ENCODE assay signal across 2 cellular contexts in the genomic region with DNA sequence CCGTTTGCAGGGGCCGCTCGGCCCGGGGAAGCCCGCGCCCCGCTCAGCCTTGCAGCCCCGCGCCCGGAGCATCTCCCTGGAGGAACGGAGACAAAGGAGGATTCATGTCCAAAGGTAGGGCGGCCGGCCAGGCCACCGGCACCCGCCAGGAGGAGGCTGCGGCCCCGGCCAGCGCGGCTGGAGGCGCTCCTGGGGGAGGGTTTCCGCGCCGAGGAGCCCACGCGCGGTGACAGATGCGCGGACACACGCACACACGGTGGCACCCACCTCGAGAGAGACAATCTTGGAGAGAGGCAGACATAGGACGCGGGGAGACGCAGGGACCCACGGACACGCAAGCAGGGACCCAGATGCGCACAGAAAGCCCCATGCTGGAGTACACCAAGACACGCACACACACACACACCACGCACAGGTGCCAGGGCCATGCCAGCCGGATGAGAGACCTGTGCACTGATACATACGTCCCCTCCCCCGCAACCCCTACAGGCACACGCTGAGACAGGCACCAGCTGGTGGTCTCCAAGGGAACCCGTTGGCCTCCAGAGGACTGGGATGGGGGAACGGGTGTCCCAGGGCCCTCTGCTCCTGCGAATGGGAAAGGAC.
TF ChIP-seq lines count a peak whose summit lies in the region.

No MANE protein-coding gene starts in this region.

TF ChIP-seq in SK-N-SH, 30 proteins besides CTCF, POLR2A, EP300 and RAD21:
- no peak for TF ChIP-seq GABPA (IDR thresholded peaks at IDR 0.05; ENCODE audit: low read depth)
- TF ChIP-seq MEF2A (IDR thresholded peaks at IDR 0.05; ENCODE audit: borderline replicate concordance, low read depth) = no peak
- no peak for TF ChIP-seq NFIC (IDR thresholded peaks at IDR 0.05; ENCODE audit: borderline replicate concordance)
- TF ChIP-seq, protein P1, sequence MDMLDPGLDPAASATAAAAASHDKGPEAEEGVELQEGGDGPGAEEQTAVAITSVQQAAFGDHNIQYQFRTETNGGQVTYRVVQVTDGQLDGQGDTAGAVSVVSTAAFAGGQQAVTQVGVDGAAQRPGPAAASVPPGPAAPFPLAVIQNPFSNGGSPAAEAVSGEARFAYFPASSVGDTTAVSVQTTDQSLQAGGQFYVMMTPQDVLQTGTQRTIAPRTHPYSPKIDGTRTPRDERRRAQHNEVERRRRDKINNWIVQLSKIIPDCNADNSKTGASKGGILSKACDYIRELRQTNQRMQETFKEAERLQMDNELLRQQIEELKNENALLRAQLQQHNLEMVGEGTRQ (IDR thresholded peaks at IDR 0.05; ENCODE audit: borderline replicate concordance, low read depth, low read length) = no peak
- TF ChIP-seq, protein P2, sequence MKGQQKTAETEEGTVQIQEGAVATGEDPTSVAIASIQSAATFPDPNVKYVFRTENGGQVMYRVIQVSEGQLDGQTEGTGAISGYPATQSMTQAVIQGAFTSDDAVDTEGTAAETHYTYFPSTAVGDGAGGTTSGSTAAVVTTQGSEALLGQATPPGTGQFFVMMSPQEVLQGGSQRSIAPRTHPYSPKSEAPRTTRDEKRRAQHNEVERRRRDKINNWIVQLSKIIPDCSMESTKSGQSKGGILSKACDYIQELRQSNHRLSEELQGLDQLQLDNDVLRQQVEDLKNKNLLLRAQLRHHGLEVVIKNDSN (IDR thresholded peaks at IDR 0.05; ENCODE audit: borderline replicate concordance, low read depth) = no peak
- TF ChIP-seq FOXJ3 (CRISPR knock-in tag; IDR thresholded peaks at IDR 0.05) = no peak
- TF ChIP-seq CHD2 (IDR thresholded peaks at IDR 0.05; ENCODE audit: low read length, partially characterized antibody) = no peak
- TF ChIP-seq RXRA (IDR thresholded peaks at IDR 0.05; ENCODE audit: borderline replicate concordance, low read depth) = no peak
- no peak for TF ChIP-seq GATA2 (CRISPR knock-in tag; IDR thresholded peaks at IDR 0.05)
- TF ChIP-seq, protein P3, sequence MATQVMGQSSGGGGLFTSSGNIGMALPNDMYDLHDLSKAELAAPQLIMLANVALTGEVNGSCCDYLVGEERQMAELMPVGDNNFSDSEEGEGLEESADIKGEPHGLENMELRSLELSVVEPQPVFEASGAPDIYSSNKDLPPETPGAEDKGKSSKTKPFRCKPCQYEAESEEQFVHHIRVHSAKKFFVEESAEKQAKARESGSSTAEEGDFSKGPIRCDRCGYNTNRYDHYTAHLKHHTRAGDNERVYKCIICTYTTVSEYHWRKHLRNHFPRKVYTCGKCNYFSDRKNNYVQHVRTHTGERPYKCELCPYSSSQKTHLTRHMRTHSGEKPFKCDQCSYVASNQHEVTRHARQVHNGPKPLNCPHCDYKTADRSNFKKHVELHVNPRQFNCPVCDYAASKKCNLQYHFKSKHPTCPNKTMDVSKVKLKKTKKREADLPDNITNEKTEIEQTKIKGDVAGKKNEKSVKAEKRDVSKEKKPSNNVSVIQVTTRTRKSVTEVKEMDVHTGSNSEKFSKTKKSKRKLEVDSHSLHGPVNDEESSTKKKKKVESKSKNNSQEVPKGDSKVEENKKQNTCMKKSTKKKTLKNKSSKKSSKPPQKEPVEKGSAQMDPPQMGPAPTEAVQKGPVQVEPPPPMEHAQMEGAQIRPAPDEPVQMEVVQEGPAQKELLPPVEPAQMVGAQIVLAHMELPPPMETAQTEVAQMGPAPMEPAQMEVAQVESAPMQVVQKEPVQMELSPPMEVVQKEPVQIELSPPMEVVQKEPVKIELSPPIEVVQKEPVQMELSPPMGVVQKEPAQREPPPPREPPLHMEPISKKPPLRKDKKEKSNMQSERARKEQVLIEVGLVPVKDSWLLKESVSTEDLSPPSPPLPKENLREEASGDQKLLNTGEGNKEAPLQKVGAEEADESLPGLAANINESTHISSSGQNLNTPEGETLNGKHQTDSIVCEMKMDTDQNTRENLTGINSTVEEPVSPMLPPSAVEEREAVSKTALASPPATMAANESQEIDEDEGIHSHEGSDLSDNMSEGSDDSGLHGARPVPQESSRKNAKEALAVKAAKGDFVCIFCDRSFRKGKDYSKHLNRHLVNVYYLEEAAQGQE (IDR thresholded peaks at IDR 0.05; ENCODE audit: low read depth, low read length) = no peak
- TF ChIP-seq, protein P4, sequence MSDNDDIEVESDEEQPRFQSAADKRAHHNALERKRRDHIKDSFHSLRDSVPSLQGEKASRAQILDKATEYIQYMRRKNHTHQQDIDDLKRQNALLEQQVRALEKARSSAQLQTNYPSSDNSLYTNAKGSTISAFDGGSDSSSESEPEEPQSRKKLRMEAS (IDR thresholded peaks at IDR 0.05; ENCODE audit: low read depth) = no peak
- no peak for TF ChIP-seq POLR2AphosphoS5 (IDR thresholded peaks at IDR 0.05; ENCODE audit: low read depth, low read length)
- TF ChIP-seq, protein P5, sequence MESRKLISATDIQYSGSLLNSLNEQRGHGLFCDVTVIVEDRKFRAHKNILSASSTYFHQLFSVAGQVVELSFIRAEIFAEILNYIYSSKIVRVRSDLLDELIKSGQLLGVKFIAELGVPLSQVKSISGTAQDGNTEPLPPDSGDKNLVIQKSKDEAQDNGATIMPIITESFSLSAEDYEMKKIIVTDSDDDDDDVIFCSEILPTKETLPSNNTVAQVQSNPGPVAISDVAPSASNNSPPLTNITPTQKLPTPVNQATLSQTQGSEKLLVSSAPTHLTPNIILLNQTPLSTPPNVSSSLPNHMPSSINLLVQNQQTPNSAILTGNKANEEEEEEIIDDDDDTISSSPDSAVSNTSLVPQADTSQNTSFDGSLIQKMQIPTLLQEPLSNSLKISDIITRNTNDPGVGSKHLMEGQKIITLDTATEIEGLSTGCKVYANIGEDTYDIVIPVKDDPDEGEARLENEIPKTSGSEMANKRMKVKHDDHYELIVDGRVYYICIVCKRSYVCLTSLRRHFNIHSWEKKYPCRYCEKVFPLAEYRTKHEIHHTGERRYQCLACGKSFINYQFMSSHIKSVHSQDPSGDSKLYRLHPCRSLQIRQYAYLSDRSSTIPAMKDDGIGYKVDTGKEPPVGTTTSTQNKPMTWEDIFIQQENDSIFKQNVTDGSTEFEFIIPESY (IDR thresholded peaks at IDR 0.05; ENCODE audit: borderline replicate concordance, low read depth) = no peak
- TF ChIP-seq FOSL2 (IDR thresholded peaks at IDR 0.05; ENCODE audit: borderline replicate concordance, low read depth) = no peak
- TF ChIP-seq, protein P6, sequence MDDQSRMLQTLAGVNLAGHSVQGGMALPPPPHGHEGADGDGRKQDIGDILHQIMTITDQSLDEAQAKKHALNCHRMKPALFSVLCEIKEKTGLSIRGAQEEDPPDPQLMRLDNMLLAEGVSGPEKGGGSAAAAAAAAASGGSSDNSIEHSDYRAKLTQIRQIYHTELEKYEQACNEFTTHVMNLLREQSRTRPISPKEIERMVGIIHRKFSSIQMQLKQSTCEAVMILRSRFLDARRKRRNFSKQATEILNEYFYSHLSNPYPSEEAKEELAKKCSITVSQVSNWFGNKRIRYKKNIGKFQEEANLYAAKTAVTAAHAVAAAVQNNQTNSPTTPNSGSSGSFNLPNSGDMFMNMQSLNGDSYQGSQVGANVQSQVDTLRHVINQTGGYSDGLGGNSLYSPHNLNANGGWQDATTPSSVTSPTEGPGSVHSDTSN (IDR thresholded peaks at IDR 0.05) = no peak
- no peak for TF ChIP-seq IRF3 (IDR thresholded peaks at IDR 0.05; ENCODE audit: low read depth, low read length)

TF ChIP-seq in SK-N-SH treated with all-trans-retinoic acid at 6 μM for 48 hours, 23 proteins besides CTCF, POLR2A, EP300 and RAD21:
- TF ChIP-seq SNAI2 (CRISPR knock-in tag; IDR thresholded peaks at IDR 0.05) (no peak), RARB (CRISPR knock-in tag; IDR thresholded peaks at IDR 0.05) (no peak), ZFP3 (CRISPR knock-in tag; IDR thresholded peaks at IDR 0.05) (no peak), CREB5 (CRISPR knock-in tag; IDR thresholded peaks at IDR 0.05; ENCODE audit: low read depth) (no peak), ZC3H10 (CRISPR knock-in tag; IDR thresholded peaks at IDR 0.05) (no peak), CSDC2 (CRISPR knock-in tag; IDR thresholded peaks at IDR 0.05) (no peak), ESRRG (CRISPR knock-in tag; IDR thresholded peaks at IDR 0.05) (no peak), OSR1 (CRISPR knock-in tag; IDR thresholded peaks at IDR 0.05) (no peak), ZNF565 (CRISPR knock-in tag; conservative IDR thresholded peaks at IDR 0.05; ENCODE audit: low read depth) (no peak), PPARA (CRISPR knock-in tag; IDR thresholded peaks at IDR 0.05; ENCODE audit: borderline replicate concordance) (no peak), ARNTL (CRISPR knock-in tag; IDR thresholded peaks at IDR 0.05; ENCODE audit: borderline replicate concordance, low read depth) (no peak), BACH2 (CRISPR knock-in tag; IDR thresholded peaks at IDR 0.05; ENCODE audit: borderline replicate concordance) (no peak), TCF4 (CRISPR knock-in tag; IDR thresholded peaks at IDR 0.05; ENCODE audit: borderline replicate concordance) (no peak), ZNF70 (CRISPR knock-in tag; IDR thresholded peaks at IDR 0.05) (no peak)
